ENCODE assay signal across 12 cellular contexts in the genomic region with DNA sequence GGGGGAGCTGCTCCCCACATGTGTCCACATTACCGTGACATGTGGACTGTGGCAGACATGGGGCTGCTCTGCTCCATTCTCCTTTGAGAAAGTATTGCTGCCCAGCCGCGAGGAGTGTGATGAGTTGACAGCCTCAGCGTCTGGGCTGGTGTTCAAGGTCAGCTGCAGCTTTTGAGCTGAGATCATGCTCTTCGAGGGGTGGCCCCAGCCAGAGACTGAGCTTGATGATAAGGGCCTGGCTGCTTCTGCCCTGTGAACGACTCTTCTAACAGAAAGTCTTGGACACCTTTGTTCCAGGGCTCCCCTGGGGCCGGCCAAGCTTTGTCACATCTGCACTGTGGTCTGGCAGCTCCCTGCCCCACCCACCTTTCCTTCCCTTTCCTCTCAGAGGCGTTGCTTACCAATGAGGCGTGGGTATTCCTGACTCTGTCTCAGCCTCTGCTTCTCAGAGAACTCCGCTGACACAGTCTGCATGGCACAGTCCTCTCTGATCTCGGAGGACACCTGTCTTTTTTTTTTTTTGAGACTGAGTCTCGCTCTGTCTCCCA.
DNase-seq lines count a peak whose midpoint lies in the region; ATAC-seq and TF ChIP-seq lines count a peak whose summit lies in the region.
"Had no signal": no experiment of that assay in that cellular context is flagged by ENCODE, and none has a peak within 500 bp of the region (broad histone marks: within the 10 kb centered on the region; RNA-seq: fewer than 3 reads in every experiment).

No MANE protein-coding gene starts in this region.

- H3K36me3 ChIP-seq in right lobe of liver: no peaks in the 10 kb centered on the region
- H3K36me3 ChIP-seq: SJSA1 had no signal

- 46% methylated on average over 4 of the region's 12 CpGs for WGBS in right lobe of liver (ENCODE audit: insufficient coverage, low coverage, low lambda C conversion rate, missing lambda C conversion rate)

- TF ChIP-seq CTCF in chondrocyte (IDR thresholded peaks at IDR 0.05): no peak
- no peak for TF ChIP-seq CTCF in right lobe of liver (IDR thresholded peaks at IDR 0.05)

- H3K27me3 ChIP-seq in right lobe of liver: no peaks in the 10 kb centered on the region
- H3K27me3 ChIP-seq: SJSA1 had no signal

- TF ChIP-seq POLR2A in right lobe of liver (IDR thresholded peaks at IDR 0.05): no peak

- H3K36me3 Mint-ChIP-seq in chondrocyte (ENCODE audit: low read depth): no peaks in the 10 kb centered on the region

- H3K4me1 Mint-ChIP-seq in chondrocyte (ENCODE audit: low read depth): no peaks in the 10 kb centered on the region
- H3K4me1 Mint-ChIP-seq: central memory CD8-positive, alpha-beta T cell had no signal

- ATAC-seq in right lobe of liver: peak; percentile 52 to 66 (median 58)
- ATAC-seq in GM21825 (IDR thresholded peaks at IDR 0.05; ENCODE audit: unreplicated experiment): no peak
- ATAC-seq in GM18858 (IDR thresholded peaks at IDR 0.05; ENCODE audit: unreplicated experiment): no peak

- no peak overlapping the region for H3K4me3 ChIP-seq in right lobe of liver
- H3K4me3 ChIP-seq: SJSA1 had no signal

- intact Hi-C loops in right lobe of liver (cut with DNase I): loop anchor here in 1 of 2 donors (10.0 kb wide), 1 partner anchor 92 kb away; the partner anchor contains the start of gene THPO

- peaks cover 21% of the 10 kb centered on the region for H3K27me3 Mint-ChIP-seq in chondrocyte (ENCODE audit: low read depth)

- H3K4me1 ChIP-seq in right lobe of liver: no peaks in the 10 kb centered on the region

- DNase-seq in AG08395 (ENCODE audit: low spot score): peak; percentile 40
- DNase-seq in Kasumi-1 (lab: John Stamatoyannopoulos, UW): peak; percentile 34 to 37
- peak; percentile 43 for DNase-seq in chondrocyte (ENCODE audit: low spot score)
- DNase-seq in right lobe of liver: no peak
- DNase-seq in effector CD4-positive, alpha-beta T cell: no peak
- no peak for DNase-seq in stimulated activated CD4-positive, alpha-beta T cell treated with anti-CD3 and anti-CD28 coated beads, Interleukin-4, amount 100 ng/mL, for 24 hours
- DNase-seq: NCI-H2081, occipital lobe had no signal

- peaks cover 5% of the 10 kb centered on the region for H3K9me3 Mint-ChIP-seq in chondrocyte (ENCODE audit: low read depth)
- H3K9me3 Mint-ChIP-seq: central memory CD8-positive, alpha-beta T cell had no signal

- no peak overlapping the region for H3K4me3 Mint-ChIP-seq in chondrocyte (ENCODE audit: unreplicated experiment)
- H3K4me3 Mint-ChIP-seq: central memory CD8-positive, alpha-beta T cell had no signal

- no peak overlapping the region for H3K27ac Mint-ChIP-seq in chondrocyte (ENCODE audit: unreplicated experiment)

- no peak overlapping the region for H3K27ac ChIP-seq in right lobe of liver

- no peaks in the 10 kb centered on the region for H3K9me3 ChIP-seq in right lobe of liver
- H3K9me3 ChIP-seq: SJSA1 had no signal

Comparison
In these comparisons a context has a peak if more than half of its experiments do, and no peak if none do; other contexts are left out.
1. DNase-seq: peak in AG08395 (single experiment), Kasumi-1 (2 of 2) and chondrocyte (single experiment); none in right lobe of liver (0 of 3), effector CD4-positive, alpha-beta T cell (single experiment) and stimulated activated CD4-positive, alpha-beta T cell treated with anti-CD3 and anti-CD28 coated beads, Interleukin-4, amount 100 ng/mL, for 24 hours (single experiment).
2. ATAC-seq: peak in right lobe of liver (4 of 4); none in GM21825 (single experiment) and GM18858 (single experiment).